In genomic region chr6:13454286-13455221, GRCh38 we compare ENCODE assay signal across 8 cellular contexts. TPM values are rescaled to one million over a fixed set of nuclear protein-coding genes. Genes with fewer than 3 reads are reported as not detected.
DNase-seq lines count a peak whose midpoint lies in the region; ATAC-seq, FAIRE-seq and TF ChIP-seq lines count a peak whose summit lies in the region.

No MANE protein-coding gene starts in this region.

- peaks cover 38% of the 10 kb centered on the region for H3K4me1 ChIP-seq in keratinocyte (ENCODE audit: control insufficient read depth, extremely low read depth, insufficient read depth, low read length)

- peaks cover 25% of the 10 kb centered on the region for H3K79me2 ChIP-seq in keratinocyte (ENCODE audit: control insufficient read depth, insufficient read depth, low read length)

- H3K36me3 ChIP-seq in keratinocyte (ENCODE audit: control insufficient read depth in 2 of 2, extremely low read depth in 1 of 2, insufficient read depth in 2 of 2, low read length in 2 of 2) = peaks cover 5 to 12% of the 10 kb centered on the region in 2 experiments

- peak overlapping the region; percentile 34 for H3K4me2 ChIP-seq in keratinocyte (ENCODE audit: control insufficient read depth, extremely low read depth, insufficient read depth, low read depth, low read length)

- TF ChIP-seq CTCF in D721Med (IDR thresholded peaks at IDR 0.05; ENCODE audit: insufficient read depth, missing control alignments) (peak; percentile 31), keratinocyte (optimal IDR thresholded peaks at IDR 0.05 in 1 of 3, IDR thresholded peaks at IDR 0.05 in 1 of 3, conservative IDR thresholded peaks at IDR 0.05 in 1 of 3; ENCODE audit: extremely low read depth in 1 of 3, insufficient read depth in 2 of 3, low read length in 3 of 3) (peak in 1 of 3 experiments; percentile 27)

- H3K27me3 ChIP-seq in keratinocyte (ENCODE audit: control insufficient read depth, extremely low read depth, insufficient read depth, low read length) = no peaks in the 10 kb centered on the region

- FAIRE-seq in D721Med (lab: Jason Lieb, UNC) (no peak), keratinocyte (lab: Jason Lieb, UNC) (no peak)

- dilution Hi-C loops in keratinocyte (cut with MboI; ENCODE audit: extremely low pct_ligation_motif_present, low sequenced_read_pairs) = no loop called here

- no peaks in the 10 kb centered on the region for H4K20me1 ChIP-seq in keratinocyte (ENCODE audit: control insufficient read depth, extremely low read depth, insufficient read depth, low read length)

- H3K27ac ChIP-seq in keratinocyte (ENCODE audit: control insufficient read depth, insufficient read depth, low read length) = peak overlapping the region; percentile 72

- H3K9me3 ChIP-seq in keratinocyte (ENCODE audit: control insufficient read depth, low read depth, low read length) = no peaks in the 10 kb centered on the region

- no peak overlapping the region for H2AFZ ChIP-seq in keratinocyte (ENCODE audit: control insufficient read depth, low read length)

- no peak overlapping the region for H3K4me3 ChIP-seq in keratinocyte (ENCODE audit: control insufficient read depth in 2 of 3, extremely low read depth in 1 of 3, insufficient read depth in 2 of 3, low read depth in 1 of 3, low read length in 3 of 3)

- ATAC-seq in HG02642 (IDR thresholded peaks at IDR 0.05; ENCODE audit: poor library complexity, unreplicated experiment) (peak; percentile 51), GM21515 (IDR thresholded peaks at IDR 0.05; ENCODE audit: unreplicated experiment) (no peak)

- peak overlapping the region; percentile 18 for H3K9ac ChIP-seq in keratinocyte (ENCODE audit: control insufficient read depth, extremely low read depth, insufficient read depth, low read length)

- H3K9me1 ChIP-seq in keratinocyte (ENCODE audit: control insufficient read depth, extremely low read depth, insufficient read depth, low read length) = no peaks in the 10 kb centered on the region

- DNase-seq in D721Med (ENCODE audit: insufficient read length, low spot score) (no peak), T-helper 1 cell (peak in 4 of 5 donors; percentile 41 to 81 (median 50)), anterior cingulate cortex (lab: John Stamatoyannopoulos, UW) (peak in 57 of 58 donors; percentile 21 to 88 (median 67)), keratinocyte (ENCODE audit: low read depth, low spot score) (no peak), HuH-7.5 (ENCODE audit: low spot score) (no peak)
- DNase-seq in stimulated activated CD4-positive, alpha-beta T cell treated with anti-CD3 and anti-CD28 coated beads, Interleukin-4, amount 100 ng/mL, for 4 hours = peak; percentile 65 to 94

RNA-seq across cellular contexts. Expression of gene GFOD1, which starts 32.8 kb away (rescaled TPM):
- polyA plus RNA-seq in keratinocyte = 7.2 to 8.9 TPM (median 7.4 TPM) in 3 replicates
- polyA plus RNA-seq in keratinocyte (2011; ENCODE audit: low read depth) = 3.1 TPM
- 5.1 and 6.3 TPM in 2 replicates for polyA plus RNA-seq in keratinocyte (2011; cell fraction: cytosol; rRNA removed)
- polyA plus RNA-seq in keratinocyte (2011; cell fraction: nucleus; rRNA removed) = 16.2 and 16.8 TPM in 2 replicates
- 5.5 and 7.4 TPM in 2 replicates for polyA plus RNA-seq in keratinocyte (2012; ENCODE audit: low replicate concordance)
- 13.6 to 16.3 TPM (median 15.7 TPM) in 3 replicates for polyA minus RNA-seq in keratinocyte
- polyA minus RNA-seq in keratinocyte (2011; cell fraction: cytosol; rRNA and poly(A)+ RNA removed) = 11.1 TPM
- polyA minus RNA-seq in keratinocyte (2011; cell fraction: nucleus; rRNA and poly(A)+ RNA removed) = 18.8 and 27.3 TPM in 2 replicates

Comparison
In these comparisons a context has a peak if more than half of its experiments do, and no peak if none do; other contexts are left out.
1. DNase-seq: peak in T-helper 1 cell (4 of 5), anterior cingulate cortex (57 of 58) and stimulated activated CD4-positive, alpha-beta T cell treated with anti-CD3 and anti-CD28 coated beads, Interleukin-4, amount 100 ng/mL, for 4 hours (2 of 2); none in D721Med (single experiment), keratinocyte (single experiment) and HuH-7.5 (single experiment).